20 cellular contexts compared by ENCODE assay signal in genomic region chr15:45338417-45338816, GRCh38. TPM values are rescaled to one million over a fixed set of nuclear protein-coding genes. Genes with fewer than 3 reads are reported as not detected.
DNase-seq lines count a peak whose midpoint lies in the region; ATAC-seq and TF ChIP-seq lines count a peak whose summit lies in the region.
"Had no signal": no experiment of that assay in that cellular context is flagged by ENCODE, and none has a peak within 500 bp of the region (broad histone marks: within the 10 kb centered on the region; RNA-seq: fewer than 3 reads in every experiment).

No MANE protein-coding gene starts in this region.

- TF ChIP-seq CTCF in CD8-positive, alpha-beta T cell (IDR thresholded peaks at IDR 0.05) = no peak
- TF ChIP-seq CTCF in Loucy (conservative IDR thresholded peaks at IDR 0.05; ENCODE audit: low read length) (0 out of 2 replicates have a peak, but pooled peaks have one; percentile 10), mucosa of descending colon (IDR thresholded peaks at IDR 0.05) (no peak), type B pancreatic cell (conservative IDR thresholded peaks at IDR 0.05) (no peak)
- TF ChIP-seq CTCF in activated CD8-positive, alpha-beta T cell treated with anti-CD3 and anti-CD28 coated beads for 36 hours (IDR thresholded peaks at IDR 0.05) = no peak

- no peak overlapping the region for H3K4me3 ChIP-seq in CD8-positive, alpha-beta T cell (ENCODE audit: low read depth, low read length)
- H3K4me3 ChIP-seq in Loucy (ENCODE audit: low read length, poor library complexity, severe bottlenecking) (no peak overlapping the region), mucosa of descending colon (no peak overlapping the region)
- H3K4me3 ChIP-seq: colonic mucosa, GM12878 had no signal

- H3K36me3 Mint-ChIP-seq in CD8-positive, alpha-beta T cell = no peaks in the 10 kb centered on the region
- no peaks in the 10 kb centered on the region for H3K36me3 Mint-ChIP-seq in activated CD8-positive, alpha-beta T cell treated with anti-CD3 and anti-CD28 coated beads for 36 hours (ENCODE audit: low read depth)
- H3K36me3 Mint-ChIP-seq in type B pancreatic cell = no peaks in the 10 kb centered on the region
- H3K36me3 Mint-ChIP-seq: CD14-positive monocyte had no signal

- intact Hi-C loops in CD8-positive, alpha-beta T cell (cut with DNase I, micrococcal nuclease) = no loop called here
- intact Hi-C loops in activated CD8-positive, alpha-beta T cell treated with anti-CD3 and anti-CD28 coated beads for 36 hours (cut with micrococcal nuclease) = no loop called here
- intact Hi-C loops in mucosa of descending colon (cut with DNase I, micrococcal nuclease) = no loop called here

- no peaks in the 10 kb centered on the region for H3K79me2 ChIP-seq in Loucy (ENCODE audit: insufficient read depth, low read length)

- peak overlapping the region; percentile 7 for H3K4me2 ChIP-seq in Loucy (ENCODE audit: low read depth, low read length, poor library complexity, severe bottlenecking)

- CTCF ChIA-PET in CD8-positive, alpha-beta T cell (lab: Charles Lee) = interaction anchor here (0.7 kb wide), 1 partner anchor 186 kb away, joined by 3 read pairs; no protein-coding TSS in a partner anchor
- CTCF ChIA-PET in activated CD8-positive, alpha-beta T cell treated with anti-CD3 and anti-CD28 coated beads for 36 hours (lab: Charles Lee) = interaction anchor here (1.3 kb wide), 1 partner anchor 16 kb away, joined by 3 read pairs; no protein-coding TSS in a partner anchor

- no peak overlapping the region for H3K9ac ChIP-seq in Loucy (ENCODE audit: low read depth, low read length, poor library complexity, severe bottlenecking)

- H3K4me1 ChIP-seq in CD8-positive, alpha-beta T cell (ENCODE audit: insufficient read depth, low read length) = peaks cover 5% of the 10 kb centered on the region
- H3K4me1 ChIP-seq in Loucy (ENCODE audit: insufficient read depth, low read length, poor library complexity, severe bottlenecking) = peaks cover 25% of the 10 kb centered on the region
- H3K4me1 ChIP-seq in mucosa of descending colon (ENCODE audit: low read depth) = peaks cover 16% of the 10 kb centered on the region
- H3K4me1 ChIP-seq: colonic mucosa had no signal

- peak; percentile 40 for ATAC-seq in CD8-positive, alpha-beta T cell
- ATAC-seq in activated CD8-positive, alpha-beta T cell treated with anti-CD3 and anti-CD28 coated beads for 36 hours = peak; percentile 68
- ATAC-seq in mucosa of descending colon = peak; percentile 75
- ATAC-seq in GM18520 (IDR thresholded peaks at IDR 0.05; ENCODE audit: unreplicated experiment) = no peak
- ATAC-seq: GM12878 had no signal

- no peak overlapping the region for H3K27ac ChIP-seq in CD8-positive, alpha-beta T cell (ENCODE audit: low read depth, low read length)
- H3K27ac ChIP-seq: colonic mucosa had no signal

- peaks cover 9% of the 10 kb centered on the region for H3K4me1 Mint-ChIP-seq in CD8-positive, alpha-beta T cell (ENCODE audit: low read depth)
- peaks cover 6% of the 10 kb centered on the region for H3K4me1 Mint-ChIP-seq in activated CD8-positive, alpha-beta T cell treated with anti-CD3 and anti-CD28 coated beads for 36 hours (ENCODE audit: low read depth)
- no peaks in the 10 kb centered on the region for H3K4me1 Mint-ChIP-seq in type B pancreatic cell (ENCODE audit: unreplicated experiment)

- H3K36me3 ChIP-seq in CD8-positive, alpha-beta T cell (ENCODE audit: insufficient read depth, low read length) = no peaks in the 10 kb centered on the region
- H3K36me3 ChIP-seq in Loucy (ENCODE audit: insufficient read depth, low read length) (no peaks in the 10 kb centered on the region), mucosa of descending colon (ENCODE audit: low read depth) (no peaks in the 10 kb centered on the region)
- H3K36me3 ChIP-seq: colonic mucosa had no signal

- H3K27ac Mint-ChIP-seq in CD8-positive, alpha-beta T cell = no peak overlapping the region
- no peak overlapping the region for H3K27ac Mint-ChIP-seq in activated CD8-positive, alpha-beta T cell treated with anti-CD3 and anti-CD28 coated beads for 36 hours
- H3K27ac Mint-ChIP-seq in type B pancreatic cell = no peak overlapping the region
- H3K27ac Mint-ChIP-seq: CD14-positive monocyte, progenitor cell of endocrine pancreas had no signal

- H3K9me2 ChIP-seq in Loucy (replicated peaks; ENCODE audit: low read depth, low read length) = no peaks in the 10 kb centered on the region

- H4K20me1 ChIP-seq in Loucy (ENCODE audit: insufficient read depth, low read length, poor library complexity, severe bottlenecking) = no peaks in the 10 kb centered on the region

- H3K9me3 ChIP-seq in CD8-positive, alpha-beta T cell (ENCODE audit: low read length) = no peaks in the 10 kb centered on the region
- H3K9me3 ChIP-seq in Loucy (ENCODE audit: insufficient read depth, low read depth, low read length) (no peaks in the 10 kb centered on the region), mucosa of descending colon (no peaks in the 10 kb centered on the region)
- H3K9me3 ChIP-seq: colonic mucosa had no signal

- no peak overlapping the region for H3K4me3 Mint-ChIP-seq in CD8-positive, alpha-beta T cell
- no peak overlapping the region for H3K4me3 Mint-ChIP-seq in activated CD8-positive, alpha-beta T cell treated with anti-CD3 and anti-CD28 coated beads for 36 hours
- no peak overlapping the region for H3K4me3 Mint-ChIP-seq in type B pancreatic cell
- H3K4me3 Mint-ChIP-seq: CD14-positive monocyte had no signal

- POLR2A ChIA-PET in CD8-positive, alpha-beta T cell (lab: Charles Lee) = no interaction called here
- POLR2A ChIA-PET in activated CD8-positive, alpha-beta T cell treated with anti-CD3 and anti-CD28 coated beads for 36 hours (lab: Charles Lee) = no interaction called here

- H3K9me3 Mint-ChIP-seq in CD8-positive, alpha-beta T cell = peaks cover 4% of the 10 kb centered on the region
- peaks cover 3% of the 10 kb centered on the region for H3K9me3 Mint-ChIP-seq in activated CD8-positive, alpha-beta T cell treated with anti-CD3 and anti-CD28 coated beads for 36 hours
- H3K9me3 Mint-ChIP-seq in type B pancreatic cell = no peaks in the 10 kb centered on the region

- peaks cover 2% of the 10 kb centered on the region for H3K27me3 Mint-ChIP-seq in CD8-positive, alpha-beta T cell (ENCODE audit: low read depth)
- no peaks in the 10 kb centered on the region for H3K27me3 Mint-ChIP-seq in activated CD8-positive, alpha-beta T cell treated with anti-CD3 and anti-CD28 coated beads for 36 hours
- peaks cover 4% of the 10 kb centered on the region for H3K27me3 Mint-ChIP-seq in type B pancreatic cell
- H3K27me3 Mint-ChIP-seq: progenitor cell of endocrine pancreas had no signal

- H2AFZ ChIP-seq in Loucy (ENCODE audit: low read length) = no peak overlapping the region

- no peaks in the 10 kb centered on the region for H3K27me3 ChIP-seq in CD8-positive, alpha-beta T cell (ENCODE audit: insufficient read depth, low read length)
- H3K27me3 ChIP-seq in Loucy (ENCODE audit: insufficient read depth, low read length, poor library complexity, severe bottlenecking) = no peaks in the 10 kb centered on the region
- H3K27me3 ChIP-seq: colonic mucosa had no signal

- H3F3A ChIP-seq in Loucy (ENCODE audit: low read depth) = peaks cover 3% of the 10 kb centered on the region; the same call in 1 of the 2 replicates

- DNase-seq in CD8-positive, alpha-beta T cell = peak in 1 of 7 experiments; percentile 11
- DNase-seq in activated CD8-positive, alpha-beta T cell treated with anti-CD3 and anti-CD28 coated beads for 36 hours = peak; percentile 17
- peak in 1 of 3 donors; percentile 39 for DNase-seq in mucosa of descending colon
- DNase-seq in DMS153 (lab: John Stamatoyannopoulos, UW) = no peak
- no peak for DNase-seq in hypothalamus (lab: John Stamatoyannopoulos, UW)
- no peak for DNase-seq in type B pancreatic cell (ENCODE audit: extremely low spot score, unreplicated experiment)
- DNase-seq: activated CD4-positive, alpha-beta T cell treated with anti-CD3 and anti-CD28 coated beads, Interleukin-2, amount 50 U/mL, for 1 hour; activated effector memory CD4-positive, alpha-beta T cell treated with anti-CD3 and anti-CD28 coated beads, Interleukin-2, amount 50 U/mL, for 16 hours; colonic mucosa; DMS79; NCI-H1048; NCI-H187; NCI-H2227 treated with DMSO at 0.1 percent for 48 hours; NCI-H774; SW 1271 had no signal

RNA-seq across cellular contexts. Expression of gene GATM, which starts 39.9 kb away (rescaled TPM):
- under 1 TPM; 0.44 to 0.87 TPM for total RNA-seq in CD8-positive, alpha-beta T cell
- 1 to 10 TPM; 5.6 to 6.5 TPM for total RNA-seq in activated CD8-positive, alpha-beta T cell treated with anti-CD3 and anti-CD28 coated beads for 36 hours
- total RNA-seq in mucosa of descending colon (10 to 100 TPM in 1 of 3 donors, 1 to 10 TPM in 2; 7.7 to 21.2 (median 8.9) TPM), type B pancreatic cell (ENCODE audit: low replicate concordance) (17.8 and 26.8 TPM in 2 replicates)
